Comparison of ENCODE assay signal across 8 cellular contexts in genomic region chr3:42080452-42080872, GRCh38. TPM values are rescaled to one million over a fixed set of nuclear protein-coding genes. Genes with fewer than 3 reads are reported as not detected.
A peak's percentile ranks its signal among the peaks of the same experiment; 100 is the strongest.
DNase-seq lines count a peak whose midpoint lies in the region; ATAC-seq and TF ChIP-seq lines count a peak whose summit lies in the region.

No MANE protein-coding gene starts in this region.

- H3K4me1 ChIP-seq in CD4-positive, alpha-beta memory T cell (ENCODE audit: insufficient read depth, low read length): peaks cover 48% of the 10 kb centered on the region
- peaks cover 28% of the 10 kb centered on the region for H3K4me1 ChIP-seq in cardiac muscle cell (ENCODE audit: low read depth)

- peak overlapping the region in 5 of 8 donors; percentile 47 to 83 (median 62) for H3K4me3 Mint-ChIP-seq in CD4-positive, alpha-beta memory T cell
- H3K4me3 Mint-ChIP-seq in activated T-helper 17 cell treated with anti-CD3 and anti-CD28 coated beads, Interleukin-2, amount 50 U/mL, for 72 hours: peak overlapping the region; percentile 76

- intact Hi-C loops in CD4-positive, alpha-beta memory T cell (cut with micrococcal nuclease): loop anchor here (5.0 kb wide), 1 partner anchor 118 kb away; the partner anchor contains the start of gene ULK4
- intact Hi-C loops in sciatic nerve (cut with DNase I): no loop called here

- peak overlapping the region; percentile 53 for H3K27ac ChIP-seq in CD4-positive, alpha-beta memory T cell (ENCODE audit: low read depth, low read length)
- peak overlapping the region; percentile 43 for H3K27ac ChIP-seq in cardiac muscle cell

- H3K36me3 Mint-ChIP-seq in CD4-positive, alpha-beta memory T cell: peaks cover 3 to 8% of the 10 kb centered on the region in 2 donors
- peaks cover 2% of the 10 kb centered on the region for H3K36me3 Mint-ChIP-seq in activated T-helper 17 cell treated with anti-CD3 and anti-CD28 coated beads, Interleukin-2, amount 50 U/mL, for 72 hours (ENCODE audit: low read depth)

- POLR2A ChIA-PET in CD4-positive, alpha-beta memory T cell (lab: Charles Lee; ENCODE audit: partially characterized antibody): no interaction called here

- no peak overlapping the region for H3K4me3 ChIP-seq in CD4-positive, alpha-beta memory T cell (ENCODE audit: low read length in 2 of 2)
- H3K4me3 ChIP-seq in cardiac muscle cell: no peak overlapping the region

- TF ChIP-seq CTCF in cardiac muscle cell (IDR thresholded peaks at IDR 0.05; ENCODE audit: low read depth, low read length): no peak

- peak in 4 of 5 donors; percentile 13 to 64 (median 30) for DNase-seq in CD4-positive, alpha-beta memory T cell
- DNase-seq in HS-27A (ENCODE audit: low read depth) (peak; percentile 85), cardiac muscle cell (ENCODE audit: low read depth in 1 of 2, low spot score in 1 of 2) (peak in 1 of 2 donors; percentile 54), sciatic nerve (ENCODE audit: low spot score) (no peak), HPDE6-E6E7 (ENCODE audit: extremely low spot score) (no peak)

- H3K4me1 Mint-ChIP-seq in CD4-positive, alpha-beta memory T cell: peaks cover 42 to 68% (median 51%) of the 10 kb centered on the region in 4 donors
- H3K4me1 Mint-ChIP-seq in activated T-helper 17 cell treated with anti-CD3 and anti-CD28 coated beads, Interleukin-2, amount 50 U/mL, for 72 hours: peaks cover 56% of the 10 kb centered on the region

- peak; percentile 83 for ATAC-seq in activated T-helper 17 cell treated with anti-CD3 and anti-CD28 coated beads, Interleukin-2, amount 50 U/mL, for 72 hours (replicated peaks)
- ATAC-seq in sciatic nerve: peak; percentile 58
- no peak for ATAC-seq in HG03457 (IDR thresholded peaks at IDR 0.05; ENCODE audit: unreplicated experiment)
- no peak for ATAC-seq in GM21723 (IDR thresholded peaks at IDR 0.05; ENCODE audit: unreplicated experiment)

- H3K36me3 ChIP-seq in CD4-positive, alpha-beta memory T cell (ENCODE audit: insufficient read depth, low read length): no peaks in the 10 kb centered on the region
- H3K36me3 ChIP-seq in cardiac muscle cell: no peaks in the 10 kb centered on the region

- H3K27ac Mint-ChIP-seq in CD4-positive, alpha-beta memory T cell: peak overlapping the region; percentile 62 to 95 (median 91)
- H3K27ac Mint-ChIP-seq in activated T-helper 17 cell treated with anti-CD3 and anti-CD28 coated beads, Interleukin-2, amount 50 U/mL, for 72 hours: peak overlapping the region; percentile 79

- H3K27me3 Mint-ChIP-seq in CD4-positive, alpha-beta memory T cell: no peaks in the 10 kb centered on the region
- no peaks in the 10 kb centered on the region for H3K27me3 Mint-ChIP-seq in activated T-helper 17 cell treated with anti-CD3 and anti-CD28 coated beads, Interleukin-2, amount 50 U/mL, for 72 hours

- H3K9me3 Mint-ChIP-seq in CD4-positive, alpha-beta memory T cell: peaks cover 0 to 10% (median 4%) of the 10 kb centered on the region in 8 donors
- H3K9me3 Mint-ChIP-seq in activated T-helper 17 cell treated with anti-CD3 and anti-CD28 coated beads, Interleukin-2, amount 50 U/mL, for 72 hours: peaks cover 4% of the 10 kb centered on the region

- CTCF ChIA-PET in CD4-positive, alpha-beta memory T cell (lab: Charles Lee; ENCODE audit: partially characterized antibody): interaction anchor here (1.4 to 3.9 kb wide), 3 partner anchors 13 to 66 kb away, joined by 4 to 21 read pairs (median 5); no protein-coding TSS in a partner anchor

- no peaks in the 10 kb centered on the region for H3K27me3 ChIP-seq in CD4-positive, alpha-beta memory T cell (ENCODE audit: insufficient read depth, low read length)
- H3K27me3 ChIP-seq in cardiac muscle cell: no peaks in the 10 kb centered on the region

- no peaks in the 10 kb centered on the region for H3K9me3 ChIP-seq in CD4-positive, alpha-beta memory T cell (ENCODE audit: control insufficient read depth in 1 of 2, low read length in 2 of 2)
- H3K9me3 ChIP-seq in cardiac muscle cell (ENCODE audit: low read depth): no peaks in the 10 kb centered on the region

RNA-seq across cellular contexts. Expression of gene TRAK1, which starts 10.7 kb away (rescaled TPM):
- total RNA-seq in CD4-positive, alpha-beta memory T cell: 10 to 100 TPM; 15.9 to 17.2 TPM
- polyA plus RNA-seq in CD4-positive, alpha-beta memory T cell: 10 to 100 TPM in 1 of 2 donors, 1 to 10 TPM in 1; 3.4 to 10.5 TPM
- total RNA-seq in activated T-helper 17 cell treated with anti-CD3 and anti-CD28 coated beads, Interleukin-2, amount 50 U/mL, for 72 hours: 10 to 100 TPM; 17.4 to 23.8 TPM
- total RNA-seq in cardiac muscle cell (66.4 and 74.5 TPM in 2 replicates), sciatic nerve (50.2 TPM)
- 28.6 and 37.3 TPM in 2 replicates for polyA plus RNA-seq in cardiac muscle cell

Comparison
In these comparisons a context has a peak if more than half of its experiments do, and no peak if none do; other contexts are left out.
1. DNase-seq: peak in CD4-positive, alpha-beta memory T cell (4 of 5) and HS-27A (single experiment); none in sciatic nerve (single experiment) and HPDE6-E6E7 (single experiment).
2. ATAC-seq: peak in activated T-helper 17 cell treated with anti-CD3 and anti-CD28 coated beads, Interleukin-2, amount 50 U/mL, for 72 hours (single experiment) and sciatic nerve (single experiment); none in HG03457 (single experiment) and GM21723 (single experiment).